ENCODE assay signal across 29 cellular contexts in genomic region chr10:131016556-131016955, GRCh38.
DNase-seq lines count a peak whose midpoint lies in the region; ATAC-seq, FAIRE-seq and TF ChIP-seq lines count a peak whose summit lies in the region.
"Had no signal": no experiment of that assay in that cellular context is flagged by ENCODE, and none has a peak within 500 bp of the region (broad histone marks: within the 10 kb centered on the region; RNA-seq: fewer than 3 reads in every experiment).

No MANE protein-coding gene starts in this region.

- H3K9ac ChIP-seq in HepG2 (ENCODE audit: insufficient read depth, low read depth, low read length): no peak overlapping the region
- H3K9ac ChIP-seq: BLaER1 had no signal

- H3K36me3 Mint-ChIP-seq in chondrocyte (ENCODE audit: low read depth): peaks cover 1% of the 10 kb centered on the region
- no peaks in the 10 kb centered on the region for H3K36me3 Mint-ChIP-seq in activated T-cell treated with anti-CD3 and anti-CD28 coated beads, Interleukin-2, amount 50 U/mL, for 72 hours (ENCODE audit: insufficient read depth in 2 of 2)
- H3K36me3 Mint-ChIP-seq: CD14-positive monocyte; CD4-positive, alpha-beta memory T cell; CD4-positive, CD25-positive, alpha-beta regulatory T cell; CD8-positive, alpha-beta memory T cell had no signal

- 73% methylated on average over 7 of the region's 7 CpGs for WGBS in right lobe of liver (ENCODE audit: insufficient coverage, low coverage, low lambda C conversion rate, missing lambda C conversion rate)
- WGBS in HepG2 (ENCODE audit: low lambda C conversion rate): 19% methylated on average over 7 of the region's 7 CpGs

- no peaks in the 10 kb centered on the region for H3K27me3 Mint-ChIP-seq in chondrocyte (ENCODE audit: low read depth)
- no peaks in the 10 kb centered on the region for H3K27me3 Mint-ChIP-seq in activated T-cell treated with anti-CD3 and anti-CD28 coated beads, Interleukin-2, amount 50 U/mL, for 72 hours (ENCODE audit: low read depth)
- H3K27me3 Mint-ChIP-seq: CD4-positive, CD25-positive, alpha-beta regulatory T cell had no signal

- no peak for ATAC-seq in right lobe of liver
- ATAC-seq in HepG2: no peak
- ATAC-seq in upper lobe of right lung: no peak
- no peak for ATAC-seq in activated T-cell treated with anti-CD3 and anti-CD28 coated beads, Interleukin-2, amount 50 U/mL, for 72 hours (replicated peaks in 1 of 2)
- no peak for ATAC-seq in HG03469 (IDR thresholded peaks at IDR 0.05; ENCODE audit: unreplicated experiment)
- ATAC-seq: GM12878 had no signal

- no peak for TF ChIP-seq RAD21 in HepG2 (CRISPR knock-in tag; IDR thresholded peaks at IDR 0.05)

- TF ChIP-seq EP300 in HepG2 (IDR thresholded peaks at IDR 0.05; ENCODE audit: low read depth in 2 of 2, low read length in 2 of 2) (no peak), HepG2 (CRISPR knock-in tag; IDR thresholded peaks at IDR 0.05; ENCODE audit: borderline replicate concordance) (no peak)

- H3K27me3 ChIP-seq in right lobe of liver (no peaks in the 10 kb centered on the region), HepG2 (ENCODE audit: control insufficient read depth in 1 of 2, insufficient read depth in 2 of 2, low read length in 2 of 2) (peaks cover 0 to 12% of the 10 kb centered on the region in 2 experiments; a peak in 3 of 5 replicates), upper lobe of right lung (no peaks in the 10 kb centered on the region)
- H3K27me3 ChIP-seq: BE2C, BLaER1 had no signal

- no peaks in the 10 kb centered on the region for H3K4me1 Mint-ChIP-seq in chondrocyte (ENCODE audit: low read depth)
- no peaks in the 10 kb centered on the region for H3K4me1 Mint-ChIP-seq in activated T-cell treated with anti-CD3 and anti-CD28 coated beads, Interleukin-2, amount 50 U/mL, for 72 hours (ENCODE audit: low read depth)
- H3K4me1 Mint-ChIP-seq: CD14-positive monocyte; CD4-positive, alpha-beta memory T cell; CD4-positive, CD25-positive, alpha-beta regulatory T cell; CD8-positive, alpha-beta memory T cell had no signal

- BruUV-seq in HepG2 (replicated peaks; lab: Mats Ljungman, UMichigan): no TSS peak

- intact Hi-C loops in right lobe of liver (cut with DNase I): no loop called here
- intact Hi-C loops in HepG2 (cut with micrococcal nuclease; ENCODE audit: unreplicated experiment): no loop called here
- intact Hi-C loops in upper lobe of right lung (cut with DNase I): no loop called here

- TF ChIP-seq POLR2A in right lobe of liver (IDR thresholded peaks at IDR 0.05) (no peak), HepG2 (IDR thresholded peaks at IDR 0.05; ENCODE audit: insufficient read depth in 1 of 2, low read depth in 2 of 2, low read length in 2 of 2) (no peak)

- in situ Hi-C loops in HepG2 (cut with HindIII; ENCODE audit: extremely low pct_ligation_motif_present, low pct_unique_long_range_greater_than_20kb): no loop called here

- CTCF ChIA-PET in HepG2 (lab: Yijun Ruan, JAX; ENCODE audit: low intra/inter-chr PET ratio, low total read pairs): no interaction called here

- no peak overlapping the region for H3K4me2 ChIP-seq in HepG2 (ENCODE audit: low read depth, low read length)
- H3K4me2 ChIP-seq: BLaER1 had no signal

- no peak overlapping the region for H3K27ac Mint-ChIP-seq in chondrocyte (ENCODE audit: unreplicated experiment)
- H3K27ac Mint-ChIP-seq in activated T-cell treated with anti-CD3 and anti-CD28 coated beads, Interleukin-2, amount 50 U/mL, for 72 hours: no peak overlapping the region
- H3K27ac Mint-ChIP-seq: CD14-positive monocyte; CD4-positive, alpha-beta memory T cell; CD4-positive, CD25-positive, alpha-beta regulatory T cell; CD8-positive, alpha-beta memory T cell had no signal

- no peak overlapping the region for H3K27ac ChIP-seq in right lobe of liver
- no peak overlapping the region for H3K27ac ChIP-seq in HepG2 (ENCODE audit: extremely low read length, insufficient read depth, low read length)
- no peak overlapping the region for H3K27ac ChIP-seq in upper lobe of right lung
- H3K27ac ChIP-seq: BLaER1 had no signal

- H3K4me1 ChIP-seq in right lobe of liver (no peaks in the 10 kb centered on the region), HepG2 (ENCODE audit: insufficient read depth, low read length) (no peaks in the 10 kb centered on the region; the same call in 1 of the 2 replicates), upper lobe of right lung (no peaks in the 10 kb centered on the region)
- H3K4me1 ChIP-seq: BE2C, BLaER1 had no signal

- H3K4me3 ChIP-seq in right lobe of liver (no peak overlapping the region), HepG2 (replicated peaks in 1 of 3; ENCODE audit: insufficient read depth in 1 of 3, low read depth in 2 of 3, low read length in 3 of 3) (no peak overlapping the region), upper lobe of right lung (no peak overlapping the region)
- H3K4me3 ChIP-seq: BLaER1, GM12878 had no signal

- TF ChIP-seq CTCF in right lobe of liver (IDR thresholded peaks at IDR 0.05): no peak
- no peak for TF ChIP-seq CTCF in HepG2 (CRISPR knock-in tag; IDR thresholded peaks at IDR 0.05)
- no peak for TF ChIP-seq CTCF in chondrocyte (IDR thresholded peaks at IDR 0.05)
- no peak for TF ChIP-seq CTCF in upper lobe of right lung (IDR thresholded peaks at IDR 0.05)

- H2AFZ ChIP-seq in HepG2 (ENCODE audit: low read length): no peak overlapping the region

- POLR2A ChIA-PET in HepG2 (lab: Yijun Ruan, JAX): no interaction called here

- H4K20me1 ChIP-seq in HepG2 (ENCODE audit: insufficient read depth, low read length): no peaks in the 10 kb centered on the region
- H4K20me1 ChIP-seq: BLaER1 had no signal

- FAIRE-seq in HepG2 (lab: Jason Lieb, UNC): no peak
- FAIRE-seq: A204.1, GM12878, GM12892, GM18507 had no signal

- H3K4me3 Mint-ChIP-seq in chondrocyte (ENCODE audit: unreplicated experiment): no peak overlapping the region
- H3K4me3 Mint-ChIP-seq in activated T-cell treated with anti-CD3 and anti-CD28 coated beads, Interleukin-2, amount 50 U/mL, for 72 hours: no peak overlapping the region
- H3K4me3 Mint-ChIP-seq: CD14-positive monocyte; CD4-positive, CD25-positive, alpha-beta regulatory T cell; CD8-positive, alpha-beta memory T cell had no signal

- peaks cover 24% of the 10 kb centered on the region for H3K9me3 Mint-ChIP-seq in chondrocyte (ENCODE audit: low read depth)
- no peaks in the 10 kb centered on the region for H3K9me3 Mint-ChIP-seq in activated T-cell treated with anti-CD3 and anti-CD28 coated beads, Interleukin-2, amount 50 U/mL, for 72 hours
- H3K9me3 Mint-ChIP-seq: CD4-positive, alpha-beta memory T cell had no signal

- H3K36me3 ChIP-seq in right lobe of liver (no peaks in the 10 kb centered on the region), HepG2 (replicated peaks in 1 of 2; ENCODE audit: control insufficient read depth in 1 of 2, insufficient read depth in 2 of 2, low read length in 2 of 2) (no peaks in the 10 kb centered on the region), upper lobe of right lung (no peaks in the 10 kb centered on the region)
- H3K36me3 ChIP-seq: BE2C, BLaER1 had no signal

- H3K9me3 ChIP-seq in right lobe of liver (no peaks in the 10 kb centered on the region), HepG2 (ENCODE audit: low read length) (no peaks in the 10 kb centered on the region), upper lobe of right lung (no peaks in the 10 kb centered on the region)
- H3K9me3 ChIP-seq: BE2C, BLaER1 had no signal

- no peaks in the 10 kb centered on the region for H3K79me2 ChIP-seq in HepG2 (ENCODE audit: insufficient read depth, low read length)

- DNase-seq in right lobe of liver: peak in 2 of 3 donors; percentile 15 to 26
- no peak for DNase-seq in HepG2 (ENCODE audit: low spot score)
- peak; percentile 35 for DNase-seq in chondrocyte (ENCODE audit: low spot score)
- peak; percentile 74 for DNase-seq in mesenteric fat pad (ENCODE audit: low spot score)
- peak; percentile 33 for DNase-seq in upper lobe of right lung
- DNase-seq in activated T-cell treated with anti-CD3 and anti-CD28 coated beads, Interleukin-2, amount 50 U/mL, for 72 hours: no peak
- no peak for DNase-seq in stimulated activated CD4-positive, alpha-beta T cell treated with anti-CD3 and anti-CD28 coated beads, Interleukin-4, amount 100 ng/mL, for 4 hours
- DNase-seq: 8988T; ACHN; BE2C; C1 segment of cervical spinal cord; CD4-positive, alpha-beta memory T cell; CD4-positive, CD25-positive, alpha-beta regulatory T cell; CD8-positive, alpha-beta memory T cell; COR-L47; DMS 273 treated with DMSO at 0.1 percent for 48 hours; DMS153; DMS53; DMS79; DND-41; EL; GDM1 had no signal

TF ChIP-seq in HepG2, 621 proteins besides CTCF, POLR2A, EP300 and RAD21 (continues in another document):
- TF ChIP-seq HIC2 (CRISPR knock-in tag; IDR thresholded peaks at IDR 0.05; ENCODE audit: low read depth): no peak
- TF ChIP-seq FLYWCH1 (CRISPR knock-in tag; IDR thresholded peaks at IDR 0.05): no peak
- TF ChIP-seq SMAD3 (CRISPR knock-in tag; IDR thresholded peaks at IDR 0.05): no peak
- TF ChIP-seq ZBTB43 (CRISPR knock-in tag; conservative IDR thresholded peaks at IDR 0.05): no peak
- no peak for TF ChIP-seq HNRNPLL (IDR thresholded peaks at IDR 0.05; ENCODE audit: low read depth, low read length, poor library complexity, severe bottlenecking)

Comparison
In these comparisons a context has a peak if more than half of its experiments do, and no peak if none do; other contexts are left out.
1. DNase-seq: peak in right lobe of liver (2 of 3), chondrocyte (single experiment), mesenteric fat pad (single experiment) and upper lobe of right lung (single experiment); none in HepG2 (single experiment), activated T-cell treated with anti-CD3 and anti-CD28 coated beads, Interleukin-2, amount 50 U/mL, for 72 hours (0 of 2) and stimulated activated CD4-positive, alpha-beta T cell treated with anti-CD3 and anti-CD28 coated beads, Interleukin-4, amount 100 ng/mL, for 4 hours (0 of 2).